Comparison of ENCODE assay signal across 1 cellular context in the genomic region with DNA sequence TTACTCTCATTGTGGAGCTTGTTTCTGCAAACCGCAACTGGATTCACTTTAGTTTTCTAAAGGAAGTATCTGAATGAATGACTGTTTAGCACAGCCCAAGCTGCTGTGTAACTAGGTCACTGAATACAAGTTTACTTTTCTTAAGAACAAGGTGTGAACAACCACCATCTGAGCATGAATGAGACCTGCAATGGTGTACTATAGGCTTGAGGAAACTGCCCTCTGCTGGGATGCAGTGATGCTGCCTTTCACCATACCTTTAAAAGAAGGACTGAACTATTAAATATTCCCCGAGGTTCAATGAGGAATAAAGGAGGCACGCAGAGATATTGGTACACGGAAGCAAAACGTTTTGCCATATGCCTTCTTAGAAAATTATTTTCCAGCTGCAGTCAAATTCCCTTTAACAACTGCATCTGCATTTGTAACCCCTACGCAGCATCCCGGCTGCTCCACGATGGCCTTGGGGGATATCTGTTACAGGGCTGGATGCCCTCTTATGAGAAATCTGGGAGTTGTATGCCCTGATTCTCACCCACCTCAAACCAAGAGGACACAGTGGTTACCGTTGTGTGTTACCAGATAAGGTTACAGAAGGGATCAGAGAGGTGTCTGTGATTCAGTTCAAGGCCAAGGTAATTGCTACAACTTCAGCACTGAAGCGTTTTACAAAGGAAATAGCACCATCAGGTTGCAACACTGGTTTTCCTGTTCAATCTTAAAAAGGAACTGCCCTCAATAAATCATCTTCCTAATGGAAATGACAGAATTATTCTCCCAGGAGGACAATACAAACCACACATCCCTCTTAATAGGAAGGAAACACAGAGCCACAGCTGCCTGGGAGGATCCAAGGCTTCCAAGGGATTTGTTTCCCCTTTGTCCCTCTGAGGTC.
TF ChIP-seq lines count a peak whose summit lies in the region.

No MANE protein-coding gene starts in this region.

TF ChIP-seq in HEK293T, 16 proteins besides CTCF, POLR2A, EP300 and RAD21 (continued from another document):
- TF ChIP-seq ZNF384 (IDR thresholded peaks at IDR 0.05) (no peak), FOXM1 (IDR thresholded peaks at IDR 0.05; ENCODE audit: borderline replicate concordance) (no peak), FOXA1 (IDR thresholded peaks at IDR 0.05) (no peak), SP1 (IDR thresholded peaks at IDR 0.05) (no peak), NFRKB (IDR thresholded peaks at IDR 0.05) (no peak), FOXK2 (IDR thresholded peaks at IDR 0.05) (no peak), ARNT (IDR thresholded peaks at IDR 0.05) (no peak)
TF ChIP-seq in HEK293T: peak in this region for 0.
